19 cellular contexts compared by ENCODE assay signal in genomic region chr2:235270291-235270690, GRCh38.
DNase-seq lines count a peak whose midpoint lies in the region; ATAC-seq and TF ChIP-seq lines count a peak whose summit lies in the region.
"Had no signal": no experiment of that assay in that cellular context is flagged by ENCODE, and none has a peak within 500 bp of the region (broad histone marks: within the 10 kb centered on the region; RNA-seq: fewer than 3 reads in every experiment).

No MANE protein-coding gene starts in this region.

- peaks cover 0 to 20% (median 0%) of the 10 kb centered on the region in 11 experiments; a peak in 5 of 22 replicates for H3K27me3 ChIP-seq in BLaER1 treated with 17β-estradiol and CSF1 and Interleukin-3, amounts not matched to agents 10 nM and 100 nM
- H3K27me3 ChIP-seq in MM.1S (replicated peaks; ENCODE audit: insufficient read depth, low read length), result peaks cover 15% of the 10 kb centered on the region
- H3K27me3 ChIP-seq: upper lobe of right lung had no signal

- H3K36me3 ChIP-seq in BLaER1 treated with 17β-estradiol and CSF1 and Interleukin-3, amounts not matched to agents 10 nM and 100 nM, result no peaks in the 10 kb centered on the region
- H3K36me3 ChIP-seq in MM.1S (replicated peaks; ENCODE audit: insufficient read depth, low read length), result no peaks in the 10 kb centered on the region
- H3K36me3 ChIP-seq: neutrophil, upper lobe of right lung had no signal

- H3F3A ChIP-seq in MM.1S (ENCODE audit: insufficient read depth, low read length), result peaks cover 13% of the 10 kb centered on the region

- peak; percentile 51 for ATAC-seq in GM19438 (IDR thresholded peaks at IDR 0.05; ENCODE audit: low read depth, unreplicated experiment)
- peak; percentile 82 for ATAC-seq in HG02938 (IDR thresholded peaks at IDR 0.05; ENCODE audit: unreplicated experiment)
- ATAC-seq: upper lobe of right lung had no signal

- H3K9me3 ChIP-seq in BLaER1 treated with 17β-estradiol and CSF1 and Interleukin-3, amounts not matched to agents 10 nM and 100 nM (replicated peaks in 1 of 11), result peaks cover 0 to 8% (median 0%) of the 10 kb centered on the region in 11 experiments; a peak in 1 of 22 replicates
- no peaks in the 10 kb centered on the region for H3K9me3 ChIP-seq in MM.1S (replicated peaks; ENCODE audit: insufficient read depth, low read length)
- H3K9me3 ChIP-seq: neutrophil, upper lobe of right lung had no signal

- H3K9me2 ChIP-seq in MM.1S (replicated peaks; ENCODE audit: insufficient read depth, low read length), result no peaks in the 10 kb centered on the region

- no peak for TF ChIP-seq CTCF in MM.1S (IDR thresholded peaks at IDR 0.05; ENCODE audit: low read length)

- no peaks in the 10 kb centered on the region for H4K20me1 ChIP-seq in BLaER1 treated with 17β-estradiol and CSF1 and Interleukin-3, amounts not matched to agents 10 nM and 100 nM
- no peaks in the 10 kb centered on the region for H4K20me1 ChIP-seq in MM.1S (ENCODE audit: insufficient read depth, low read length)

- no peaks in the 10 kb centered on the region for H3K79me2 ChIP-seq in MM.1S (ENCODE audit: low read length)

- peak overlapping the region in 3 of 11 experiments; percentile 14 to 21 (median 19); a peak in 2 of 22 replicates for H3K9ac ChIP-seq in BLaER1 treated with 17β-estradiol and CSF1 and Interleukin-3, amounts not matched to agents 10 nM and 100 nM
- peak overlapping the region; percentile 52 for H3K9ac ChIP-seq in MM.1S (ENCODE audit: low read length)

- peak overlapping the region; percentile 38 to 90 (median 76) for H3K4me2 ChIP-seq in BLaER1 treated with 17β-estradiol and CSF1 and Interleukin-3, amounts not matched to agents 10 nM and 100 nM
- peak overlapping the region; percentile 70 for H3K4me2 ChIP-seq in MM.1S (ENCODE audit: low read depth, low read length)

- DNase-seq in MM.1S, result peak; percentile 72
- no peak for DNase-seq in iPS-NIHi7 (ENCODE audit: extremely low spot score)
- DNase-seq in H4 (ENCODE audit: low spot score), result no peak
- DNase-seq in COLO668 (lab: John Stamatoyannopoulos, UW; ENCODE audit: unreplicated experiment), result no peak
- DNase-seq in NCI-H526 (lab: John Stamatoyannopoulos, UW), result no peak
- DNase-seq: activated CD4-positive, CD25-positive, alpha-beta regulatory T cell treated with anti-CD3 and anti-CD28 coated beads, Interleukin-2, amount 50 U/mL, for 72 hours; activated CD8-positive, alpha-beta memory T cell treated with anti-CD3 and anti-CD28 coated beads, Interleukin-2, amount 50 U/mL, for 4 hours; hypothalamus; Karpas-422; NCI-H1105 treated with DMSO at 0.1 percent for 48 hours; NCI-H2171 treated with DMSO at 0.1 percent for 48 hours; NCI-H82; retina; T-helper 9 cell; upper lobe of right lung had no signal

- H3K4me1 ChIP-seq in BLaER1 treated with 17β-estradiol and CSF1 and Interleukin-3, amounts not matched to agents 10 nM and 100 nM, result peaks cover 46 to 75% (median 68%) of the 10 kb centered on the region in 10 experiments
- peaks cover 21% of the 10 kb centered on the region for H3K4me1 ChIP-seq in MM.1S (ENCODE audit: low read length)

- H3K27ac ChIP-seq in BLaER1 treated with 17β-estradiol and CSF1 and Interleukin-3, amounts not matched to agents 10 nM and 100 nM, result peak overlapping the region in 9 of 11 experiments; percentile 16 to 86 (median 77); a peak in 17 of 22 replicates
- H3K27ac ChIP-seq in MM.1S (ENCODE audit: low read length), result peak overlapping the region; percentile 81
- H3K27ac ChIP-seq: neutrophil, upper lobe of right lung had no signal

- H2AFZ ChIP-seq in MM.1S (ENCODE audit: low read length), result no peak overlapping the region

- peak overlapping the region in 1 of 10 experiments; percentile 23; a peak in 1 of 20 replicates for H3K4me3 ChIP-seq in BLaER1 treated with 17β-estradiol and CSF1 and Interleukin-3, amounts not matched to agents 10 nM and 100 nM
- H3K4me3 ChIP-seq in MM.1S (ENCODE audit: low read length), result peak overlapping the region; percentile 22
- H3K4me3 ChIP-seq: upper lobe of right lung had no signal
